In the genomic region with DNA sequence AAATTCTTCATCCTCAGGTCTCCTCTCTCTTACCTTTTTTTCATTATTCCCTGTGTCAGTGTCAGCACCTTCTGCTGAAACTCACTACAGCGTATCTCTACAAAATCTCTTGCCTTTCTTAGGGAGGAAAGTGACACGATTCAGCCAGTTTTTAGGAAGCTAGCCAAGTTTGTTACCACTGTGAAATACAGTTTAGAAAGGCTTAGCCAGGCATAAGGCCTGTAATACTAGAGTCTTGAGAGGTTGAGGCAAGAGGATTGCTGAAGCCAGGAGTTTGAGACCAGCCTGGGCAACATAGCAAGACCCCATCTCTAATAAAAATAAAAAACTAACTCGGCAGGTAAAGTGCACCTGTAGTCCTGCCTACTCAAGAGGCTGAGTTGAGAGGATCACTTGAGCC, we compare ENCODE assay signal across 12 cellular contexts. TPM values are rescaled to one million over a fixed set of nuclear protein-coding genes. Genes with fewer than 3 reads are reported as not detected.
DNase-seq lines count a peak whose midpoint lies in the region; ATAC-seq lines count a peak whose summit lies in the region.
"Had no signal": no experiment of that assay in that cellular context is flagged by ENCODE, and none has a peak within 500 bp of the region (broad histone marks: within the 10 kb centered on the region; RNA-seq: fewer than 3 reads in every experiment).

No MANE protein-coding gene starts in this region.

- H3K4me3 Mint-ChIP-seq in activated naive CD4-positive, alpha-beta T cell treated with anti-CD3 and anti-CD28 coated beads, Interleukin-2, amount 10 ng/mL, durations not matched to agents 7 days and 5 days, result no peak overlapping the region
- H3K4me3 Mint-ChIP-seq in activated naive CD8-positive, alpha-beta T cell treated with anti-CD3 and anti-CD28 coated beads for 36 hours, result no peak overlapping the region

- H3K36me3 ChIP-seq in subcutaneous abdominal adipose tissue (ENCODE audit: control insufficient read depth in 5 of 5, insufficient read depth in 5 of 5, low read length in 5 of 5), result no peaks in the 10 kb centered on the region

- ATAC-seq in GM18511 (IDR thresholded peaks at IDR 0.05; ENCODE audit: unreplicated experiment), result no peak
- no peak for ATAC-seq in GM21737 (IDR thresholded peaks at IDR 0.05; ENCODE audit: unreplicated experiment)

- peak overlapping the region; percentile 21 for H3K27ac Mint-ChIP-seq in activated naive CD4-positive, alpha-beta T cell treated with anti-CD3 and anti-CD28 coated beads, Interleukin-2, amount 10 ng/mL, durations not matched to agents 7 days and 5 days
- H3K27ac Mint-ChIP-seq in activated naive CD8-positive, alpha-beta T cell treated with anti-CD3 and anti-CD28 coated beads for 36 hours, result peak overlapping the region; percentile 78

- peak overlapping the region; percentile 70 for H3K27ac ChIP-seq in subcutaneous abdominal adipose tissue (ENCODE audit: low read depth, low read length)
- H3K27ac ChIP-seq: C4-2B, HL-60 had no signal

- no peaks in the 10 kb centered on the region for H3K27me3 ChIP-seq in subcutaneous abdominal adipose tissue (ENCODE audit: control insufficient read depth in 5 of 5, insufficient read depth in 4 of 5, low read length in 5 of 5)

- no peak overlapping the region for H3K9ac ChIP-seq in subcutaneous abdominal adipose tissue (ENCODE audit: low read length in 5 of 5)

- H3K36me3 Mint-ChIP-seq in activated naive CD4-positive, alpha-beta T cell treated with anti-CD3 and anti-CD28 coated beads, Interleukin-2, amount 10 ng/mL, durations not matched to agents 7 days and 5 days, result peaks cover 40% of the 10 kb centered on the region
- H3K36me3 Mint-ChIP-seq in activated naive CD8-positive, alpha-beta T cell treated with anti-CD3 and anti-CD28 coated beads for 36 hours, result peaks cover 30% of the 10 kb centered on the region

- H3K4me3 ChIP-seq in subcutaneous abdominal adipose tissue (ENCODE audit: low read depth in 1 of 5, low read length in 5 of 5), result no peak overlapping the region

- CTCF ChIA-PET in activated naive CD4-positive, alpha-beta T cell treated with anti-CD3 and anti-CD28 coated beads, Interleukin-2, amount 10 ng/mL, durations not matched to agents 7 days and 5 days (lab: Charles Lee), result no interaction called here

- H3K27me3 Mint-ChIP-seq in activated naive CD4-positive, alpha-beta T cell treated with anti-CD3 and anti-CD28 coated beads, Interleukin-2, amount 10 ng/mL, durations not matched to agents 7 days and 5 days, result no peaks in the 10 kb centered on the region
- H3K27me3 Mint-ChIP-seq in activated naive CD8-positive, alpha-beta T cell treated with anti-CD3 and anti-CD28 coated beads for 36 hours, result no peaks in the 10 kb centered on the region

- DNase-seq in activated naive CD4-positive, alpha-beta T cell treated with anti-CD3 and anti-CD28 coated beads, Interleukin-2, amount 10 ng/mL, durations not matched to agents 7 days and 5 days, result no peak
- DNase-seq in activated naive CD4-positive, alpha-beta T cell treated with anti-CD3 and anti-CD28 coated beads, Interleukin-2, amount 50 U/mL, for 16 hours, result no peak
- no peak for DNase-seq in activated naive CD8-positive, alpha-beta T cell treated with anti-CD3 and anti-CD28 coated beads for 36 hours
- DNase-seq in glomerular visceral epithelial cell (ENCODE audit: extremely low spot score), result peak; percentile 63
- no peak for DNase-seq in activated CD4-positive, CD25-positive, alpha-beta regulatory T cell treated with anti-CD3 and anti-CD28 coated beads, Interleukin-2, amount 50 U/mL, for 72 hours
- DNase-seq: amygdala, H7 had no signal

- H3K9me3 ChIP-seq in subcutaneous abdominal adipose tissue (ENCODE audit: control insufficient read depth in 5 of 5, low read length in 5 of 5), result no peaks in the 10 kb centered on the region

- no peaks in the 10 kb centered on the region for H3K9me3 Mint-ChIP-seq in activated naive CD4-positive, alpha-beta T cell treated with anti-CD3 and anti-CD28 coated beads, Interleukin-2, amount 10 ng/mL, durations not matched to agents 7 days and 5 days
- H3K9me3 Mint-ChIP-seq in activated naive CD8-positive, alpha-beta T cell treated with anti-CD3 and anti-CD28 coated beads for 36 hours, result peaks cover 7% of the 10 kb centered on the region

- H3K4me1 ChIP-seq in subcutaneous abdominal adipose tissue (ENCODE audit: control insufficient read depth in 5 of 5, insufficient read depth in 5 of 5, low read length in 5 of 5), result peaks cover 0 to 61% (median 53%) of the 10 kb centered on the region in 5 donors

- peaks cover 90% of the 10 kb centered on the region for H3K4me1 Mint-ChIP-seq in activated naive CD4-positive, alpha-beta T cell treated with anti-CD3 and anti-CD28 coated beads, Interleukin-2, amount 10 ng/mL, durations not matched to agents 7 days and 5 days
- H3K4me1 Mint-ChIP-seq in activated naive CD8-positive, alpha-beta T cell treated with anti-CD3 and anti-CD28 coated beads for 36 hours, result peaks cover 87% of the 10 kb centered on the region

RNA-seq across cellular contexts. Expression of a gene that starts 16.7 kb away (rescaled TPM):
- total RNA-seq in activated naive CD8-positive, alpha-beta T cell treated with anti-CD3 and anti-CD28 coated beads for 36 hours, result 10 to 100 TPM; 55.5 to 56.1 TPM
